In genomic region chr4:150514709-150515108, GRCh38 we compare ENCODE assay signal across 26 cellular contexts.
"Had no signal": no experiment of that assay in that cellular context is flagged by ENCODE, and none has a peak within 500 bp of the region (broad histone marks: within the 10 kb centered on the region; RNA-seq: fewer than 3 reads in every experiment).

No MANE protein-coding gene starts in this region.

- H3K4me3 ChIP-seq: gastrocnemius medialis, heart right ventricle, left lung, mucosa of descending colon, prostate gland, skin epidermis, spleen, thoracic aorta, tibial nerve, upper lobe of right lung, uterus had no signal

- H3K36me3 Mint-ChIP-seq: natural killer cell treated with Interleukin-12 subunit alpha and Interleukin-12 subunit beta and Interleukin-15 and Interleukin-18, amount 100 ng/mL, for 72 hours had no signal

- H3K9me3 Mint-ChIP-seq: effector memory CD8-positive, alpha-beta T cell; natural killer cell treated with Interleukin-12 subunit alpha and Interleukin-12 subunit beta and Interleukin-15 and Interleukin-18, amount 100 ng/mL, for 72 hours; neural crest cell had no signal

- H3K9me3 ChIP-seq: gastrocnemius medialis, heart right ventricle, left lung, mucosa of descending colon, prostate gland, spleen, thoracic aorta, tibial nerve, upper lobe of right lung, uterus had no signal

- DNase-seq: cortex of kidney; effector memory CD8-positive, alpha-beta T cell; gastrocnemius medialis; glutamatergic neuron; heart right ventricle; hippocampal formation; left cardiac atrium; left lung; mesenchymal stem cell; mucosa of descending colon; naive B cell; right cardiac atrium; spleen; stimulated activated CD4-positive, alpha-beta T cell treated with anti-CD3 and anti-CD28 coated beads, Interleukin-4, amount 100 ng/mL, for 4 hours; upper lobe of right lung; uterus had no signal

- H3K4me1 ChIP-seq: gastrocnemius medialis, left lung, prostate gland, spleen, tibial nerve, upper lobe of right lung, uterus had no signal

- H3K27me3 Mint-ChIP-seq: effector memory CD8-positive, alpha-beta T cell; naive B cell; natural killer cell treated with Interleukin-12 subunit alpha and Interleukin-12 subunit beta and Interleukin-15 and Interleukin-18, amount 100 ng/mL, for 72 hours; stimulated activated memory B cell treated with anti-CD40 and anti-IgM and Interleukin-4, amounts not matched to agents 10 μg/mL and 1 μg/mL and 100 μg/mL, for 72 hours; stimulated activated naive CD8-positive, alpha-beta T cell treated with anti-CD3 and anti-CD28 coated beads, Interleukin-15, Interleukin-2, amounts not matched to agents 100 ng/mL and 50 ng/mL, for 24 hours had no signal

- H3K4me3 Mint-ChIP-seq: effector memory CD8-positive, alpha-beta T cell; mesothelial cell of epicardium; naive B cell; natural killer cell treated with Interleukin-12 subunit alpha and Interleukin-12 subunit beta and Interleukin-15 and Interleukin-18, amount 100 ng/mL, for 72 hours; neural crest cell; stimulated activated memory B cell treated with anti-CD40 and anti-IgM and Interleukin-4, amounts not matched to agents 10 μg/mL and 1 μg/mL and 100 μg/mL, for 72 hours; stimulated activated naive CD8-positive, alpha-beta T cell treated with anti-CD3 and anti-CD28 coated beads, Interleukin-15, Interleukin-2, amounts not matched to agents 100 ng/mL and 50 ng/mL, for 24 hours had no signal

- H3K4me1 Mint-ChIP-seq: mesothelial cell of epicardium; stimulated activated memory B cell treated with anti-CD40 and anti-IgM and Interleukin-4, amounts not matched to agents 10 μg/mL and 1 μg/mL and 100 μg/mL, for 72 hours had no signal

- H3K36me3 ChIP-seq: gastrocnemius medialis, heart right ventricle, left lung, prostate gland, thoracic aorta, tibial nerve, upper lobe of right lung, uterus had no signal

- H3K27ac Mint-ChIP-seq: mesothelial cell of epicardium; natural killer cell treated with Interleukin-12 subunit alpha and Interleukin-12 subunit beta and Interleukin-15 and Interleukin-18, amount 100 ng/mL, for 72 hours; stimulated activated memory B cell treated with anti-CD40 and anti-IgM and Interleukin-4, amounts not matched to agents 10 μg/mL and 1 μg/mL and 100 μg/mL, for 72 hours; stimulated activated naive CD8-positive, alpha-beta T cell treated with anti-CD3 and anti-CD28 coated beads, Interleukin-15, Interleukin-2, amounts not matched to agents 100 ng/mL and 50 ng/mL, for 24 hours had no signal

- H3K27ac ChIP-seq: epithelial cell of prostate, gastrocnemius medialis, heart right ventricle, left lung, prostate gland, skin epidermis, spleen, thoracic aorta, tibial nerve, upper lobe of right lung, uterus had no signal

- H3K27me3 ChIP-seq: gastrocnemius medialis, heart right ventricle, left lung, spleen, tibial nerve, upper lobe of right lung, uterus had no signal
